In the genomic region with DNA sequence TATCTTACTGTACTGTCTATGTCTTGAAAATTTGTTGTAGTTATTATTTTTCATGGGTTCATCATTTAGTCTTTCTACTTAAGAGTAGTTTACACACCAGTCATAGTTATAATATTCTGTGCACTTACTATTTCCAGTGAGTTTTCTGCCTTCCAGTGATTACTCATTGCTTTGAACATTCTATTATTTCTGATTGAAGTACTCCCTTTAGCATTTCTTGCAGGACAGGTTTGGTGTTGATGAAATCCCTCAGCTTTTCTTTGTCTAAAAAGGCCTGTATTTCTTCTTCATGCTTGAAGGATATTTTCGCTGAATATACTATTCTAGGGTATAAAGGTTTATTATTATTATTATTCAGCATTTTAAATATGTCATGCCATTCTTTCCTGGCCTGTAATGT, we compare ENCODE assay signal across 22 cellular contexts.
DNase-seq lines count a peak whose midpoint lies in the region; ATAC-seq, FAIRE-seq and TF ChIP-seq lines count a peak whose summit lies in the region.
"Had no signal": no experiment of that assay in that cellular context is flagged by ENCODE, and none has a peak within 500 bp of the region (broad histone marks: within the 10 kb centered on the region; RNA-seq: fewer than 3 reads in every experiment).

No MANE protein-coding gene starts in this region.

- no peak for DNase-seq in Calu3
- DNase-seq in DMS53 treated with DMSO at 0.1 percent for 48 hours (lab: John Stamatoyannopoulos, UW; ENCODE audit: unreplicated experiment): peak; percentile 30
- peak; percentile 80 for DNase-seq in bronchial epithelial cell (ENCODE audit: low read depth)
- no peak for DNase-seq in frontal cortex (ENCODE audit: low spot score in 2 of 2)
- no peak for DNase-seq in AG08396 (ENCODE audit: low spot score)
- DNase-seq: 8988T; ACHN; C1 segment of cervical spinal cord; CD4-positive, alpha-beta memory T cell; COR-L47; DMS 273 treated with DMSO at 0.1 percent for 48 hours; DND-41; GM23248; H7; HCEC 1CT had no signal

- H3K27me3 Mint-ChIP-seq in Calu3 (ENCODE audit: unreplicated experiment): no peaks in the 10 kb centered on the region
- H3K27me3 Mint-ChIP-seq: CD4-positive, alpha-beta memory T cell had no signal

- ATAC-seq in GM21529 (IDR thresholded peaks at IDR 0.05; ENCODE audit: unreplicated experiment): no peak
- ATAC-seq in GM18868 (IDR thresholded peaks at IDR 0.05; ENCODE audit: unreplicated experiment): no peak
- ATAC-seq: A549 had no signal

- H3K9me3 Mint-ChIP-seq in Calu3 (ENCODE audit: low read depth, unreplicated experiment): peaks cover 18% of the 10 kb centered on the region

- H3K36me3 Mint-ChIP-seq in Calu3 (ENCODE audit: insufficient read depth, unreplicated experiment): no peaks in the 10 kb centered on the region
- H3K36me3 Mint-ChIP-seq: CD4-positive, alpha-beta memory T cell had no signal

- no peak overlapping the region for H3K4me3 ChIP-seq in bronchial epithelial cell (ENCODE audit: low read depth, low read length)
- H3K4me3 ChIP-seq: A549, GM23248 had no signal

- peak overlapping the region; percentile 13 for H3K27ac Mint-ChIP-seq in Calu3 (ENCODE audit: unreplicated experiment)
- H3K27ac Mint-ChIP-seq: CD4-positive, alpha-beta memory T cell had no signal

- TF ChIP-seq CTCF in Calu3 (IDR thresholded peaks at IDR 0.05; ENCODE audit: unreplicated experiment) (no peak), bronchial epithelial cell (IDR thresholded peaks at IDR 0.05; ENCODE audit: insufficient read depth, low read length, severe bottlenecking) (no peak)

- no peak overlapping the region for H3K4me3 Mint-ChIP-seq in Calu3 (ENCODE audit: low read depth, unreplicated experiment)
- H3K4me3 Mint-ChIP-seq: CD4-positive, alpha-beta memory T cell had no signal

- no TSS peak for BruUV-seq in Calu3 (replicated peaks; lab: Mats Ljungman, UMichigan)

- intact Hi-C loops in Calu3 (cut with micrococcal nuclease; ENCODE audit: unreplicated experiment): no loop called here

- H3K4me1 Mint-ChIP-seq in Calu3 (ENCODE audit: low read depth, unreplicated experiment): peaks cover 35% of the 10 kb centered on the region
- H3K4me1 Mint-ChIP-seq: CD4-positive, alpha-beta memory T cell had no signal

- H3K36me3 ChIP-seq in bronchial epithelial cell (ENCODE audit: control insufficient read depth, insufficient read depth, low read length): no peaks in the 10 kb centered on the region

- no peak for FAIRE-seq in bronchial epithelial cell (lab: Jason Lieb, UNC)
- FAIRE-seq in frontal cortex (lab: Jason Lieb, UNC): peak; percentile 8
- FAIRE-seq: A549, D721Med, G401.6, GM12892, H1 had no signal

- CTCF ChIA-PET in Calu3 (lab: Charles Lee): no interaction called here

- H3K27me3 ChIP-seq in bronchial epithelial cell (ENCODE audit: control insufficient read depth, insufficient read depth, low read length): no peaks in the 10 kb centered on the region

Comparison
In these comparisons a context has a peak if more than half of its experiments do, and no peak if none do; other contexts are left out.
1. DNase-seq: peak in DMS53 treated with DMSO at 0.1 percent for 48 hours (single experiment) and bronchial epithelial cell (single experiment); none in Calu3 (single experiment), frontal cortex (0 of 2) and AG08396 (single experiment).